Comparison of ENCODE assay signal across 1 cellular context in genomic region chr11:77250881-77251640, GRCh38.
TF ChIP-seq lines count a peak whose summit lies in the region.

No MANE protein-coding gene starts in this region.

TF ChIP-seq in SK-N-SH treated with all-trans-retinoic acid at 6 μM for 48 hours, 23 proteins besides CTCF, POLR2A, EP300 and RAD21 (continued from another document):
- TF ChIP-seq TSHZ2 (CRISPR knock-in tag; IDR thresholded peaks at IDR 0.05) = no peak
- TF ChIP-seq PATZ1 (CRISPR knock-in tag; IDR thresholded peaks at IDR 0.05; ENCODE audit: borderline replicate concordance) = no peak
- no peak for TF ChIP-seq TOX (CRISPR knock-in tag; IDR thresholded peaks at IDR 0.05; ENCODE audit: borderline replicate concordance)
- no peak for TF ChIP-seq ZFP3 (CRISPR knock-in tag; IDR thresholded peaks at IDR 0.05)
- no peak for TF ChIP-seq ZNF8 (CRISPR knock-in tag; IDR thresholded peaks at IDR 0.05)
- no peak for TF ChIP-seq OSR1 (CRISPR knock-in tag; IDR thresholded peaks at IDR 0.05)
- TF ChIP-seq SNAI2 (CRISPR knock-in tag; IDR thresholded peaks at IDR 0.05) = no peak
